Comparison of ENCODE assay signal across 12 cellular contexts in genomic region chr21:35649186-35649585, GRCh38.
DNase-seq lines count a peak whose midpoint lies in the region; ATAC-seq and TF ChIP-seq lines count a peak whose summit lies in the region.
"Had no signal": no experiment of that assay in that cellular context is flagged by ENCODE, and none has a peak within 500 bp of the region (broad histone marks: within the 10 kb centered on the region; RNA-seq: fewer than 3 reads in every experiment).

No MANE protein-coding gene starts in this region.

- DNase-seq in NCI-H82 (lab: John Stamatoyannopoulos, UW) (peak; percentile 9), NCI-H82 treated with DMSO at 0.1 percent for 48 hours (lab: John Stamatoyannopoulos, UW; ENCODE audit: unreplicated experiment) (no peak), RPMI7951 (ENCODE audit: low read depth) (peak; percentile 71), fibroblast of peridontal ligament (ENCODE audit: extremely low read depth) (peak; percentile 44), stromal cell of bone marrow (ENCODE audit: low read depth) (peak; percentile 59), foreskin melanocyte (no peak), HEK293T (ENCODE audit: extremely low spot score) (no peak)
- DNase-seq: adrenal gland; effector memory CD8-positive, alpha-beta T cell; naive thymus-derived CD4-positive, alpha-beta T cell; NCI-H1694 had no signal

- POLR2A ChIA-PET in HEK293T (lab: Yijun Ruan, JAX), result no interaction called here

- ATAC-seq in HG02970 (IDR thresholded peaks at IDR 0.05; ENCODE audit: low FRiP score, unreplicated experiment), result no peak
- ATAC-seq: effector memory CD8-positive, alpha-beta T cell; naive thymus-derived CD4-positive, alpha-beta T cell had no signal

- CTCF ChIA-PET in HEK293T (lab: Yijun Ruan, JAX), result no interaction called here

TF ChIP-seq in HEK293T, 16 proteins besides CTCF, POLR2A, EP300 and RAD21:
- TF ChIP-seq FOXA1 (IDR thresholded peaks at IDR 0.05), result no peak
- TF ChIP-seq ZNF384 (IDR thresholded peaks at IDR 0.05), result no peak
- no peak for TF ChIP-seq HDGF (IDR thresholded peaks at IDR 0.05; ENCODE audit: borderline replicate concordance)
- no peak for TF ChIP-seq L3MBTL2 (conservative IDR thresholded peaks at IDR 0.05)
- no peak for TF ChIP-seq SUZ12 (IDR thresholded peaks at IDR 0.05)
- no peak for TF ChIP-seq TARDBP (IDR thresholded peaks at IDR 0.05)

Comparison
In these comparisons a context has a peak if more than half of its experiments do, and no peak if none do; other contexts are left out.
1. DNase-seq: peak in NCI-H82 (single experiment), RPMI7951 (single experiment), fibroblast of peridontal ligament (single experiment) and stromal cell of bone marrow (single experiment); none in NCI-H82 treated with DMSO at 0.1 percent for 48 hours (single experiment), foreskin melanocyte (single experiment) and HEK293T (single experiment).